In genomic region chr17:27181935-27182334, GRCh38 we compare ENCODE assay signal across 16 cellular contexts.
DNase-seq lines count a peak whose midpoint lies in the region; ATAC-seq and TF ChIP-seq lines count a peak whose summit lies in the region.
"Had no signal": no experiment of that assay in that cellular context is flagged by ENCODE, and none has a peak within 500 bp of the region (broad histone marks: within the 10 kb centered on the region; RNA-seq: fewer than 3 reads in every experiment).

No MANE protein-coding gene starts in this region.

- TF ChIP-seq CTCF in activated B cell treated with CpG ODN at 0.5 μM for 24 hours (IDR thresholded peaks at IDR 0.05) (no peak), osteocyte (IDR thresholded peaks at IDR 0.05) (no peak)

- POLR2A ChIA-PET in activated B cell treated with CpG ODN at 0.5 μM for 24 hours (lab: Charles Lee): interaction anchor here (0.8 to 0.9 kb wide), 2 partner anchors 35 to 36 kb away, joined by 3 read pairs; no protein-coding TSS in a partner anchor

- intact Hi-C loops in activated B cell treated with CpG ODN at 0.5 μM for 24 hours (cut with micrococcal nuclease): loop anchor here (1.0 kb wide), 1 partner anchor 35 kb away; no protein-coding TSS in a partner anchor

- ATAC-seq in activated B cell treated with CpG ODN at 0.5 μM for 24 hours (ENCODE audit: low read depth): no peak
- ATAC-seq in stimulated activated memory B cell treated with anti-CD40 and anti-IgM and Interleukin-4, amounts not matched to agents 10 μg/mL and 1 μg/mL and 100 μg/mL, for 72 hours: no peak

- H3K36me3 Mint-ChIP-seq in activated B cell treated with CpG ODN at 0.5 μM for 24 hours (ENCODE audit: low read depth) (no peaks in the 10 kb centered on the region), osteocyte (ENCODE audit: unreplicated experiment) (no peaks in the 10 kb centered on the region)
- no peaks in the 10 kb centered on the region for H3K36me3 Mint-ChIP-seq in stimulated activated memory B cell treated with anti-CD40 and anti-IgM and Interleukin-4, amounts not matched to agents 10 μg/mL and 1 μg/mL and 100 μg/mL, for 72 hours
- peaks cover 12% of the 10 kb centered on the region for H3K36me3 Mint-ChIP-seq in activated naive CD8-positive, alpha-beta T cell treated with anti-CD3 and anti-CD28 coated beads for 36 hours

- DNase-seq in NOMO-1 treated with DMSO at 0.1 percent for 48 hours (lab: John Stamatoyannopoulos, UW; ENCODE audit: unreplicated experiment): peak; percentile 34
- DNase-seq in NOMO-1 (lab: John Stamatoyannopoulos, UW; ENCODE audit: unreplicated experiment in 2 of 2): no peak
- no peak for DNase-seq in activated B cell treated with CpG ODN at 0.5 μM for 24 hours
- no peak for DNase-seq in osteocyte (ENCODE audit: extremely low spot score, unreplicated experiment)
- no peak for DNase-seq in NCI-H1436 treated with DMSO at 0.1 percent for 48 hours (lab: John Stamatoyannopoulos, UW)
- DNase-seq in activated naive CD8-positive, alpha-beta T cell treated with anti-CD3 and anti-CD28 coated beads for 36 hours: no peak
- DNase-seq: 8988T; BE2C; C1 segment of cervical spinal cord; CD8-positive, alpha-beta memory T cell; COR-L47; GM23248; HCEC 1CT; IMR-90 had no signal

- H3K4me3 Mint-ChIP-seq in activated B cell treated with CpG ODN at 0.5 μM for 24 hours (no peak overlapping the region), osteocyte (ENCODE audit: unreplicated experiment) (no peak overlapping the region)
- no peak overlapping the region for H3K4me3 Mint-ChIP-seq in stimulated activated memory B cell treated with anti-CD40 and anti-IgM and Interleukin-4, amounts not matched to agents 10 μg/mL and 1 μg/mL and 100 μg/mL, for 72 hours
- no peak overlapping the region for H3K4me3 Mint-ChIP-seq in activated naive CD8-positive, alpha-beta T cell treated with anti-CD3 and anti-CD28 coated beads for 36 hours
- H3K4me3 Mint-ChIP-seq: CD8-positive, alpha-beta memory T cell had no signal

- H3K27ac Mint-ChIP-seq in activated B cell treated with CpG ODN at 0.5 μM for 24 hours: peak overlapping the region; percentile 80
- H3K27ac Mint-ChIP-seq in stimulated activated memory B cell treated with anti-CD40 and anti-IgM and Interleukin-4, amounts not matched to agents 10 μg/mL and 1 μg/mL and 100 μg/mL, for 72 hours: peak overlapping the region; percentile 93
- H3K27ac Mint-ChIP-seq in osteocyte (ENCODE audit: unreplicated experiment): no peak overlapping the region
- no peak overlapping the region for H3K27ac Mint-ChIP-seq in activated naive CD8-positive, alpha-beta T cell treated with anti-CD3 and anti-CD28 coated beads for 36 hours

- H3K4me1 Mint-ChIP-seq in activated B cell treated with CpG ODN at 0.5 μM for 24 hours (peaks cover 16% of the 10 kb centered on the region), osteocyte (ENCODE audit: unreplicated experiment) (no peaks in the 10 kb centered on the region)
- H3K4me1 Mint-ChIP-seq in stimulated activated memory B cell treated with anti-CD40 and anti-IgM and Interleukin-4, amounts not matched to agents 10 μg/mL and 1 μg/mL and 100 μg/mL, for 72 hours: peaks cover 16% of the 10 kb centered on the region
- H3K4me1 Mint-ChIP-seq in activated naive CD8-positive, alpha-beta T cell treated with anti-CD3 and anti-CD28 coated beads for 36 hours: no peaks in the 10 kb centered on the region

- H3K9me3 Mint-ChIP-seq in activated B cell treated with CpG ODN at 0.5 μM for 24 hours (no peaks in the 10 kb centered on the region), osteocyte (ENCODE audit: unreplicated experiment) (no peaks in the 10 kb centered on the region)
- H3K9me3 Mint-ChIP-seq in stimulated activated memory B cell treated with anti-CD40 and anti-IgM and Interleukin-4, amounts not matched to agents 10 μg/mL and 1 μg/mL and 100 μg/mL, for 72 hours: no peaks in the 10 kb centered on the region
- H3K9me3 Mint-ChIP-seq in activated naive CD8-positive, alpha-beta T cell treated with anti-CD3 and anti-CD28 coated beads for 36 hours: peaks cover 18% of the 10 kb centered on the region

- CTCF ChIA-PET in activated B cell treated with CpG ODN at 0.5 μM for 24 hours (lab: Charles Lee): no interaction called here

- H3K27me3 Mint-ChIP-seq in activated B cell treated with CpG ODN at 0.5 μM for 24 hours (no peaks in the 10 kb centered on the region), osteocyte (ENCODE audit: unreplicated experiment) (peaks cover 10% of the 10 kb centered on the region)
- H3K27me3 Mint-ChIP-seq in stimulated activated memory B cell treated with anti-CD40 and anti-IgM and Interleukin-4, amounts not matched to agents 10 μg/mL and 1 μg/mL and 100 μg/mL, for 72 hours: no peaks in the 10 kb centered on the region
- no peaks in the 10 kb centered on the region for H3K27me3 Mint-ChIP-seq in activated naive CD8-positive, alpha-beta T cell treated with anti-CD3 and anti-CD28 coated beads for 36 hours
- H3K27me3 Mint-ChIP-seq: CD4-positive, CD25-positive, alpha-beta regulatory T cell; CD8-positive, alpha-beta memory T cell had no signal

Comparison
In these comparisons a context has a peak if more than half of its experiments do, and no peak if none do; other contexts are left out.
1. H3K27ac Mint-ChIP-seq: peak in activated B cell treated with CpG ODN at 0.5 μM for 24 hours (single experiment) and stimulated activated memory B cell treated with anti-CD40 and anti-IgM and Interleukin-4, amounts not matched to agents 10 μg/mL and 1 μg/mL and 100 μg/mL, for 72 hours (single experiment); none in osteocyte (single experiment) and activated naive CD8-positive, alpha-beta T cell treated with anti-CD3 and anti-CD28 coated beads for 36 hours (single experiment).